ENCODE assay signal across 12 cellular contexts in the genomic region with DNA sequence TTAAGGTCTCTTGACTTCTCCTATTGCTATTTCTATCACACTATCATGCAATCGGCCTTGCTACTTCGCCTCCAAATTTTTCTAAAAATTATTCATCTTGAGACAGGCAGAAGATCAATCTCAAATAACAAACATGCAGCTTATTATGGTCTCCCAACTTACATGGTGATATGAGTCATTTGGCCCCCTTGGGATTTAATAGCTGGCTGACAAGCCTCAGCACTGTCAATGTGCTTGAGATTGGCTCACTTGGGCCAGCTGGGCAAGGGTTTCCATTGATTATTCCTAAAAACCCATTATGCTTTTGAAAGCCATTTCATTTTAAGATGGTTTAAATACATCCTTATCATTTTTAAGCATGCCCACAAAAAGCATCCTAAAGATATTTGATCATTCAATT.
DNase-seq lines count a peak whose midpoint lies in the region; ATAC-seq and TF ChIP-seq lines count a peak whose summit lies in the region.
"Had no signal": no experiment of that assay in that cellular context is flagged by ENCODE, and none has a peak within 500 bp of the region (broad histone marks: within the 10 kb centered on the region; RNA-seq: fewer than 3 reads in every experiment).

No MANE protein-coding gene starts in this region.

- H3K9me3 ChIP-seq in BE2C (no peaks in the 10 kb centered on the region), HEK293 (ENCODE audit: control insufficient read depth, insufficient read depth, low read depth, low read length) (no peaks in the 10 kb centered on the region)

- H3K36me3 ChIP-seq in BE2C = no peaks in the 10 kb centered on the region
- H3K36me3 ChIP-seq in HEK293 (ENCODE audit: control insufficient read depth in 2 of 2, insufficient read depth in 1 of 2, low read length in 2 of 2) = no peaks in the 10 kb centered on the region

- TF ChIP-seq CTCF in BE2C (IDR thresholded peaks at IDR 0.05; ENCODE audit: low read depth, low read length) (no peak), HEK293 (tag by site-specific recombination; IDR thresholded peaks at IDR 0.05) (no peak), fibroblast of mammary gland (conservative IDR thresholded peaks at IDR 0.05; ENCODE audit: control insufficient read depth, insufficient read depth, low read depth, low read length) (no peak)

- H3K4me3 ChIP-seq in BE2C (ENCODE audit: low read depth, low read length) (no peak overlapping the region), HEK293 (ENCODE audit: low read depth, low read length) (no peak overlapping the region), fibroblast of mammary gland (ENCODE audit: control insufficient read depth, low read depth, low read length) (no peak overlapping the region)
- H3K4me3 ChIP-seq: GM23338 had no signal

- H3K27me3 ChIP-seq in BE2C = no peaks in the 10 kb centered on the region

- CTCF ChIA-PET in HEK293 (lab: Yijun Ruan, JAX) = interaction anchor here (1.1 to 2.8 kb wide), 3 partner anchors 8 to 634 kb away, joined by 4 to 20 read pairs (median 8); no protein-coding TSS in a partner anchor

- no peak overlapping the region for H3K27ac ChIP-seq in HEK293 (ENCODE audit: extremely low read depth, low read depth, low read length)
- H3K27ac ChIP-seq: KMS-11 had no signal

- DNase-seq in BE2C (peak; percentile 50), NCI-H2171 treated with DMSO at 0.1 percent for 48 hours (lab: John Stamatoyannopoulos, UW) (peak; percentile 79), fibroblast of mammary gland (ENCODE audit: low read depth) (peak; percentile 28), NCI-H526 treated with DMSO at 0.1 percent for 48 hours (lab: John Stamatoyannopoulos, UW) (no peak)
- DNase-seq: CD4-positive, CD25-positive, alpha-beta regulatory T cell; NCI-H187; T-helper 9 cell had no signal

- POLR2A ChIA-PET in HEK293 (lab: Yijun Ruan, JAX) = interaction anchor here (0.6 kb wide), 1 partner anchor 886 kb away, joined by 8 read pairs; no protein-coding TSS in a partner anchor

- ATAC-seq in GM19452 (IDR thresholded peaks at IDR 0.05; ENCODE audit: unreplicated experiment) = no peak
- no peak for ATAC-seq in HG02571 (IDR thresholded peaks at IDR 0.05; ENCODE audit: unreplicated experiment)
- ATAC-seq: GM23338 had no signal

- peaks cover 12% of the 10 kb centered on the region for H3K4me1 ChIP-seq in BE2C
- no peaks in the 10 kb centered on the region for H3K4me1 ChIP-seq in HEK293 (ENCODE audit: control insufficient read depth, insufficient read depth, low read length)

TF ChIP-seq in HEK293, 187 proteins besides CTCF, POLR2A, EP300 and RAD21:
- TF ChIP-seq, protein P1, sequence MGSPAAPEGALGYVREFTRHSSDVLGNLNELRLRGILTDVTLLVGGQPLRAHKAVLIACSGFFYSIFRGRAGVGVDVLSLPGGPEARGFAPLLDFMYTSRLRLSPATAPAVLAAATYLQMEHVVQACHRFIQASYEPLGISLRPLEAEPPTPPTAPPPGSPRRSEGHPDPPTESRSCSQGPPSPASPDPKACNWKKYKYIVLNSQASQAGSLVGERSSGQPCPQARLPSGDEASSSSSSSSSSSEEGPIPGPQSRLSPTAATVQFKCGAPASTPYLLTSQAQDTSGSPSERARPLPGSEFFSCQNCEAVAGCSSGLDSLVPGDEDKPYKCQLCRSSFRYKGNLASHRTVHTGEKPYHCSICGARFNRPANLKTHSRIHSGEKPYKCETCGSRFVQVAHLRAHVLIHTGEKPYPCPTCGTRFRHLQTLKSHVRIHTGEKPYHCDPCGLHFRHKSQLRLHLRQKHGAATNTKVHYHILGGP (tag by site-specific recombination; IDR thresholded peaks at IDR 0.05) = peak; percentile 55; the same call in 1 of the 2 replicates
- TF ChIP-seq ZNF335 (tag by site-specific recombination; conservative IDR thresholded peaks at IDR 0.05) (0 out of 2 replicates have a peak, but pooled peaks have one; percentile 9), ZNF292 (tag by site-specific recombination; IDR thresholded peaks at IDR 0.05; ENCODE audit: borderline replicate concordance, low read depth) (no peak)
